Comparison of ENCODE assay signal across 8 cellular contexts in genomic region chr11:84558085-84558905, GRCh38.
A peak's percentile ranks its signal among the peaks of the same experiment; 100 is the strongest.
DNase-seq lines count a peak whose midpoint lies in the region; ATAC-seq and TF ChIP-seq lines count a peak whose summit lies in the region.

No MANE protein-coding gene starts in this region.

- peak; percentile 78 for ATAC-seq in Right ventricle myocardium superior (ENCODE audit: poor library complexity)
- peak; percentile 96 for ATAC-seq in GM21723 (IDR thresholded peaks at IDR 0.05; ENCODE audit: unreplicated experiment)
- peak; percentile 95 for ATAC-seq in IMR-90 (ENCODE audit: low read depth)

- WGBS in IMR-90 (ENCODE audit: extremely low coverage in 2 of 2, insufficient read length in 1 of 2), 2 experiments: 17 to 92% methylated on average over 2 of the region's 5 CpGs
- 60 to 65% (median 61%) methylated on average over 5 of the region's 5 CpGs for WGBS in ovary, 3 donors

- H3K36me3 ChIP-seq in IMR-90 (ENCODE audit: control insufficient read depth, insufficient read depth, low read length) (no peaks in the 10 kb centered on the region), SJCRH30 (no peaks in the 10 kb centered on the region), ovary (no peaks in the 10 kb centered on the region)

- no peak overlapping the region for H2AK5ac ChIP-seq in IMR-90 (ENCODE audit: low read depth, low read length)

- H3K9ac ChIP-seq in IMR-90 (ENCODE audit: low read depth, low read length): no peak overlapping the region

- dilution Hi-C loops in IMR-90 (cut with HindIII; ENCODE audit: low sequenced_read_pairs, unreplicated experiment): no loop called here

- intact Hi-C loops in Right ventricle myocardium superior (cut with DNase I): loop anchor here (10.0 kb wide), 1 partner anchor 157 kb away; no protein-coding TSS in a partner anchor
- intact Hi-C loops in cardiac septum (cut with DNase I): no loop called here
- intact Hi-C loops in IMR-90 (cut with micrococcal nuclease): loop anchor here (1.0 kb wide), 1 partner anchor 1033 kb away; no protein-coding TSS in a partner anchor
- intact Hi-C loops in ovary (cut with DNase I): no loop called here

- no peak overlapping the region for H3K4me2 ChIP-seq in IMR-90 (ENCODE audit: low read depth, low read length)

- TF ChIP-seq POLR2A in IMR-90 (IDR thresholded peaks at IDR 0.05; ENCODE audit: low read depth, low read length) (no peak), ovary (IDR thresholded peaks at IDR 0.05) (no peak)

- H3K4me3 ChIP-seq in IMR-90 (ENCODE audit: insufficient read depth, low read depth, low read length) (no peak overlapping the region), SJCRH30 (no peak overlapping the region), ovary (no peak overlapping the region)

- TF ChIP-seq EP300 in ovary (IDR thresholded peaks at IDR 0.05): no peak

- no peaks in the 10 kb centered on the region for H3K9me1 ChIP-seq in IMR-90 (ENCODE audit: insufficient read depth, low read length)

- H3K23ac ChIP-seq in IMR-90 (ENCODE audit: low read depth, low read length): no peak overlapping the region

- no peak overlapping the region for H3K56ac ChIP-seq in IMR-90 (ENCODE audit: extremely low read depth, insufficient read depth, low read length)

- no peak overlapping the region for H2AK9ac ChIP-seq in IMR-90 (replicated peaks; ENCODE audit: low read depth, low read length, poor library complexity)

- H4K8ac ChIP-seq in IMR-90 (ENCODE audit: low read depth in 2 of 2, low read length in 2 of 2): no peak overlapping the region

- H3K14ac ChIP-seq in IMR-90 (replicated peaks; ENCODE audit: low read depth, low read length): no peak overlapping the region

- no peak for DNase-seq in Right ventricle myocardium superior
- DNase-seq in cardiac septum (ENCODE audit: low spot score): no peak
- DNase-seq in IMR-90: peak; percentile 53
- peak; percentile 44 to 78 for DNase-seq in SJCRH30
- peak; percentile 36 for DNase-seq in fibroblast of gingiva (ENCODE audit: low read depth)
- peak in 1 of 5 donors; percentile 22 for DNase-seq in ovary
- DNase-seq in activated CD8-positive, alpha-beta memory T cell treated with anti-CD3 and anti-CD28 coated beads, Interleukin-2, amount 50 U/mL, for 4 hours: no peak

- no TSS peak for BruUV-seq in IMR-90 (replicated peaks; lab: Mats Ljungman, UMichigan)

- H2BK20ac ChIP-seq in IMR-90 (ENCODE audit: low read depth, low read length): no peak overlapping the region

- H3K9me3 ChIP-seq in IMR-90 (ENCODE audit: control insufficient read depth, insufficient read depth, low read length): no peaks in the 10 kb centered on the region
- no peaks in the 10 kb centered on the region for H3K9me3 ChIP-seq in SJCRH30 (replicated peaks)
- no peaks in the 10 kb centered on the region for H3K9me3 ChIP-seq in ovary

- peak; percentile 55 for TF ChIP-seq RAD21 in IMR-90 (IDR thresholded peaks at IDR 0.05; ENCODE audit: low read length)

- H3K27me3 ChIP-seq in IMR-90 (ENCODE audit: control insufficient read depth, insufficient read depth, low read length): no peaks in the 10 kb centered on the region
- no peaks in the 10 kb centered on the region for H3K27me3 ChIP-seq in SJCRH30
- H3K27me3 ChIP-seq in ovary: no peaks in the 10 kb centered on the region

- no peak overlapping the region for H3K4ac ChIP-seq in IMR-90 (ENCODE audit: low read depth, low read length)

- H3K27ac ChIP-seq in IMR-90 (ENCODE audit: insufficient read depth, low read length): no peak overlapping the region
- no peak overlapping the region for H3K27ac ChIP-seq in SJCRH30
- H3K27ac ChIP-seq in ovary: no peak overlapping the region

- no peak overlapping the region for H4K91ac ChIP-seq in IMR-90 (ENCODE audit: insufficient read depth, low read depth, low read length)

- CTCF ChIA-PET in IMR-90 (lab: Yijun Ruan, JAX): interaction anchor here (0.6 to 1.2 kb wide), 7 partner anchors 9 to 729 kb away, joined by 3 to 4 read pairs (median 4); no protein-coding TSS in a partner anchor

- no peak overlapping the region for H3K18ac ChIP-seq in IMR-90 (ENCODE audit: low read depth, low read length)

- TF ChIP-seq CTCF in IMR-90 (conservative IDR thresholded peaks at IDR 0.05; ENCODE audit: low read depth, low read length) (peak; percentile 78), ovary (IDR thresholded peaks at IDR 0.05) (peak in 2 of 3 donors; percentile 28 to 43)

- in situ Hi-C loops in IMR-90 (cut with MboI; ENCODE audit: low sequenced_read_pairs): no loop called here

- no peak overlapping the region for H2AFZ ChIP-seq in IMR-90 (replicated peaks; ENCODE audit: low read length, poor library complexity)

- no peaks in the 10 kb centered on the region for H3K4me1 ChIP-seq in IMR-90 (ENCODE audit: control insufficient read depth, insufficient read depth, low read length)
- H3K4me1 ChIP-seq in SJCRH30: no peaks in the 10 kb centered on the region
- H3K4me1 ChIP-seq in ovary (ENCODE audit: insufficient read depth): no peaks in the 10 kb centered on the region

- H2BK5ac ChIP-seq in IMR-90 (ENCODE audit: low read depth, low read length, poor library complexity, severe bottlenecking): no peak overlapping the region

- H4K5ac ChIP-seq in IMR-90 (ENCODE audit: low read depth, low read length): no peak overlapping the region

- H2BK15ac ChIP-seq in IMR-90 (ENCODE audit: low read depth, low read length): no peak overlapping the region

- H2BK120ac ChIP-seq in IMR-90 (ENCODE audit: low read depth, low read length): no peak overlapping the region

- H3K79me1 ChIP-seq in IMR-90 (ENCODE audit: low read depth in 1 of 2, low read length in 2 of 2): no peaks in the 10 kb centered on the region

- H4K20me1 ChIP-seq in IMR-90 (ENCODE audit: insufficient read depth, low read length): no peaks in the 10 kb centered on the region

- POLR2A ChIA-PET in IMR-90 (lab: Charles Lee; ENCODE audit: unreplicated experiment): no interaction called here

TF ChIP-seq in IMR-90, 13 proteins besides CTCF, POLR2A, EP300 and RAD21:
- TF ChIP-seq MAZ (IDR thresholded peaks at IDR 0.05; ENCODE audit: borderline replicate concordance, low read depth, low read length) (no peak), SMC3 (IDR thresholded peaks at IDR 0.05; ENCODE audit: low read depth, low read length) (peak; percentile 51), MXI1 (IDR thresholded peaks at IDR 0.05; ENCODE audit: borderline replicate concordance, low read depth, low read length) (no peak), NFE2L2 (IDR thresholded peaks at IDR 0.05; ENCODE audit: low read depth, low read length) (no peak)

Comparison
In these comparisons a context has a peak if more than half of its experiments do, and no peak if none do; other contexts are left out.
1. intact Hi-C loops: an anchor here in Right ventricle myocardium superior (10.0 kb wide) and IMR-90 (1.0 kb wide); none called in cardiac septum and ovary.
2. DNase-seq: peak in IMR-90 (single experiment), SJCRH30 (2 of 2) and fibroblast of gingiva (single experiment); none in Right ventricle myocardium superior (single experiment), cardiac septum (single experiment) and activated CD8-positive, alpha-beta memory T cell treated with anti-CD3 and anti-CD28 coated beads, Interleukin-2, amount 50 U/mL, for 4 hours (single experiment).
3. Peak in every context shown above with its lines, with median percentiles within 50 percentile points of each other: ATAC-seq.